Comparison of ENCODE assay signal across 23 cellular contexts in genomic region chr9:114499941-114500528, GRCh38.
"Had no signal": no experiment of that assay in that cellular context is flagged by ENCODE, and none has a peak within 500 bp of the region (broad histone marks: within the 10 kb centered on the region; RNA-seq: fewer than 3 reads in every experiment).

No MANE protein-coding gene starts in this region.

- H3K36me3 Mint-ChIP-seq: activated naive CD4-positive, alpha-beta T cell treated with anti-CD3 and anti-CD28 coated beads, Interleukin-2, amount 10 ng/mL, durations not matched to agents 7 days and 5 days had no signal

- H3K27ac Mint-ChIP-seq: activated CD4-positive, alpha-beta T cell treated with anti-CD3 and anti-CD28 coated beads, Interleukin-2, amount 10 ng/mL, durations not matched to agents 7 days and 5 days; activated CD8-positive, alpha-beta T cell treated with anti-CD3 and anti-CD28 coated beads, Interleukin-2, amount 10 ng/mL, durations not matched to agents 7 days and 5 days; activated naive CD4-positive, alpha-beta T cell treated with anti-CD3 and anti-CD28 coated beads, Interleukin-2, amount 10 ng/mL, durations not matched to agents 7 days and 5 days; activated naive CD8-positive, alpha-beta T cell treated with anti-CD3 and anti-CD28 coated beads, Interleukin-2, amount 50 U/mL, for 24 hours; dendritic cell treated with granulocyte-macrophage colony-stimulating factor and Interleukin-4, amounts not matched to agents 40 ng/mL and 50 ng/mL, for 4 days had no signal

- ATAC-seq: activated CD4-positive, CD25-positive, alpha-beta regulatory T cell treated with anti-CD3 and anti-CD28 coated beads, Interleukin-2, amount 50 U/mL, for 24 hours; activated CD8-positive, alpha-beta T cell treated with anti-CD3 and anti-CD28 coated beads, Interleukin-2, amount 10 ng/mL, durations not matched to agents 7 days and 5 days; activated naive CD8-positive, alpha-beta T cell treated with anti-CD3 and anti-CD28 coated beads, Interleukin-2, amount 50 U/mL, for 24 hours; SK-N-SH treated with all-trans-retinoic acid at 6 μM for 48 hours had no signal

- H3K9ac ChIP-seq: parathyroid adenoma had no signal

- H2AFZ ChIP-seq: parathyroid adenoma had no signal

- H3K36me3 ChIP-seq: ascending aorta, breast epithelium, left ventricle myocardium inferior, transverse colon, vagina had no signal

- H3K9me3 ChIP-seq: ascending aorta, breast epithelium, left ventricle myocardium inferior, transverse colon, vagina had no signal

- H3K27me3 ChIP-seq: ascending aorta, breast epithelium, transverse colon, vagina had no signal

- H3K9me3 Mint-ChIP-seq: activated CD4-positive, alpha-beta T cell treated with anti-CD3 and anti-CD28 coated beads, Interleukin-2, amount 10 ng/mL, durations not matched to agents 7 days and 5 days; activated naive CD4-positive, alpha-beta T cell treated with anti-CD3 and anti-CD28 coated beads, Interleukin-2, amount 10 ng/mL, durations not matched to agents 7 days and 5 days; activated naive CD8-positive, alpha-beta T cell treated with anti-CD3 and anti-CD28 coated beads, Interleukin-2, amount 50 U/mL, for 24 hours; dendritic cell treated with granulocyte-macrophage colony-stimulating factor and Interleukin-4, amounts not matched to agents 40 ng/mL and 50 ng/mL, for 4 days had no signal

- DNase-seq: activated CD4-positive, alpha-beta T cell treated with anti-CD3 and anti-CD28 coated beads, Interleukin-2, amount 10 ng/mL, durations not matched to agents 7 days and 5 days; activated CD8-positive, alpha-beta T cell treated with anti-CD3 and anti-CD28 coated beads, Interleukin-2, amount 10 ng/mL, durations not matched to agents 7 days and 5 days; activated effector memory CD4-positive, alpha-beta T cell treated with Interleukin-2 at 50 U/mL for 16 hours; activated naive CD4-positive, alpha-beta T cell treated with anti-CD3 and anti-CD28 coated beads, Interleukin-2, amount 10 ng/mL, durations not matched to agents 7 days and 5 days; activated naive CD8-positive, alpha-beta T cell treated with anti-CD3 and anti-CD28 coated beads, Interleukin-2, amount 50 U/mL, for 24 hours; activated T-cell treated with anti-CD3 and anti-CD28 coated beads, Interleukin-2, amount 50 U/mL, for 48 hours; effector memory CD4-positive, alpha-beta T cell; left ventricle myocardium inferior; mammary epithelial cell; stimulated activated CD4-positive, alpha-beta T cell treated with anti-CD3 and anti-CD28 coated beads, Interleukin-12 subunit alpha, Interleukin-12 subunit beta, amount 100 ng/mL, for 4 hours; stimulated activated CD4-positive, alpha-beta T cell treated with anti-CD3 and anti-CD28 coated beads, Interleukin-1b, Interleukin-23, amount 100 ng/mL, for 48 hours; stimulated activated CD8-positive, alpha-beta memory T cell treated with anti-CD3 and anti-CD28 coated beads, Interleukin-4, amount 100 ng/mL, for 48 hours; stimulated activated naive CD4-positive, alpha-beta T cell treated with Interleukin-2 at 50 U/mL for 16 hours; T-helper 1 cell; T1000; transverse colon had no signal

- H3K4me3 Mint-ChIP-seq: activated CD4-positive, alpha-beta T cell treated with anti-CD3 and anti-CD28 coated beads, Interleukin-2, amount 10 ng/mL, durations not matched to agents 7 days and 5 days; activated CD8-positive, alpha-beta T cell treated with anti-CD3 and anti-CD28 coated beads, Interleukin-2, amount 10 ng/mL, durations not matched to agents 7 days and 5 days; activated naive CD4-positive, alpha-beta T cell treated with anti-CD3 and anti-CD28 coated beads, Interleukin-2, amount 10 ng/mL, durations not matched to agents 7 days and 5 days; activated naive CD8-positive, alpha-beta T cell treated with anti-CD3 and anti-CD28 coated beads, Interleukin-2, amount 50 U/mL, for 24 hours; dendritic cell treated with granulocyte-macrophage colony-stimulating factor and Interleukin-4, amounts not matched to agents 40 ng/mL and 50 ng/mL, for 4 days had no signal

- H3K4me1 ChIP-seq: parathyroid adenoma had no signal

- H3K4me3 ChIP-seq: ascending aorta, breast epithelium, left ventricle myocardium inferior, transverse colon, vagina had no signal

- H3K27ac ChIP-seq: ascending aorta, breast epithelium, left ventricle myocardium inferior, parathyroid adenoma, transverse colon, vagina had no signal
